1 cellular context compared by ENCODE assay signal in genomic region chr6:3075522-3076113, GRCh38.
TF ChIP-seq lines count a peak whose summit lies in the region.

No MANE protein-coding gene starts in this region.

TF ChIP-seq in IMR-90, 13 proteins besides CTCF, POLR2A, EP300 and RAD21 (continued from another document):
- TF ChIP-seq CHD1 (IDR thresholded peaks at IDR 0.05; ENCODE audit: low read depth, low read length): no peak
- no peak for TF ChIP-seq MXI1 (IDR thresholded peaks at IDR 0.05; ENCODE audit: borderline replicate concordance, low read depth, low read length)
- TF ChIP-seq BHLHE40 (IDR thresholded peaks at IDR 0.05; ENCODE audit: low read depth, low read length): no peak
- TF ChIP-seq RFX5 (IDR thresholded peaks at IDR 0.05; ENCODE audit: low read depth, low read length): no peak
- TF ChIP-seq SMC3 (IDR thresholded peaks at IDR 0.05; ENCODE audit: low read depth, low read length): no peak
- TF ChIP-seq USF2 (IDR thresholded peaks at IDR 0.05; ENCODE audit: low read depth, low read length): no peak
- no peak for TF ChIP-seq FOS (IDR thresholded peaks at IDR 0.05; ENCODE audit: low read depth, low read length)
- TF ChIP-seq CEBPB (IDR thresholded peaks at IDR 0.05; ENCODE audit: low read depth, low read length): no peak
- no peak for TF ChIP-seq MAFK (IDR thresholded peaks at IDR 0.05; ENCODE audit: low read depth, low read length)
- TF ChIP-seq MAZ (IDR thresholded peaks at IDR 0.05; ENCODE audit: borderline replicate concordance, low read depth, low read length): no peak
- no peak for TF ChIP-seq RCOR1 (IDR thresholded peaks at IDR 0.05; ENCODE audit: insufficient replicate concordance, low read length)
- TF ChIP-seq NFE2L2 (IDR thresholded peaks at IDR 0.05; ENCODE audit: low read depth, low read length): no peak
TF ChIP-seq in IMR-90: peak in this region for 0.
